In genomic region chr12:29709056-29709455, GRCh38 we compare ENCODE assay signal across 22 cellular contexts.
"Had no signal": no experiment of that assay in that cellular context is flagged by ENCODE, and none has a peak within 500 bp of the region (broad histone marks: within the 10 kb centered on the region; RNA-seq: fewer than 3 reads in every experiment).

No MANE protein-coding gene starts in this region.

- H3K4me3 ChIP-seq: lung, prostate gland, right atrium auricular region, suprapubic skin, vagina had no signal

- H3K9me3 ChIP-seq: prostate gland, right atrium auricular region, suprapubic skin, vagina had no signal

- DNase-seq: activated CD8-positive, alpha-beta memory T cell treated with anti-CD3 and anti-CD28 coated beads for 24 hours; activated CD8-positive, alpha-beta memory T cell treated with anti-CD3 and anti-CD28 coated beads, Interleukin-2, amount 50 U/mL, for 4 hours; activated T-cell treated with anti-CD3 and anti-CD28 coated beads, Interleukin-2, amount 50 U/mL, for 24 hours; aorta; brain microvascular endothelial cell; central memory CD4-positive, alpha-beta T cell; dorsolateral prefrontal cortex; effector memory CD8-positive, alpha-beta T cell; foreskin fibroblast; midbrain; natural killer cell; stimulated activated CD4-positive, alpha-beta T cell treated with anti-CD3 and anti-CD28 coated beads, Interleukin-12 subunit alpha, Interleukin-12 subunit beta, amount 100 ng/mL, for 4 hours; stimulated activated CD4-positive, alpha-beta T cell treated with anti-CD3 and anti-CD28 coated beads, Interleukin-1b, Interleukin-23, amount 100 ng/mL, for 48 hours; stimulated activated naive CD8-positive, alpha-beta T cell treated with anti-CD3 and anti-CD28 coated beads, Interleukin-15, amount 100 ng/mL, for 72 hours; T-helper 9 cell; trophoblast cell had no signal

- H3K36me3 ChIP-seq: brain microvascular endothelial cell, prostate gland, suprapubic skin, vagina had no signal

- H3K27ac ChIP-seq: brain microvascular endothelial cell, epithelial cell of prostate, prostate gland, vagina had no signal

- H3K27me3 ChIP-seq: brain microvascular endothelial cell, right atrium auricular region, suprapubic skin, vagina had no signal

- H3K4me1 ChIP-seq: prostate gland had no signal
